1 cellular context compared by ENCODE assay signal in the genomic region with DNA sequence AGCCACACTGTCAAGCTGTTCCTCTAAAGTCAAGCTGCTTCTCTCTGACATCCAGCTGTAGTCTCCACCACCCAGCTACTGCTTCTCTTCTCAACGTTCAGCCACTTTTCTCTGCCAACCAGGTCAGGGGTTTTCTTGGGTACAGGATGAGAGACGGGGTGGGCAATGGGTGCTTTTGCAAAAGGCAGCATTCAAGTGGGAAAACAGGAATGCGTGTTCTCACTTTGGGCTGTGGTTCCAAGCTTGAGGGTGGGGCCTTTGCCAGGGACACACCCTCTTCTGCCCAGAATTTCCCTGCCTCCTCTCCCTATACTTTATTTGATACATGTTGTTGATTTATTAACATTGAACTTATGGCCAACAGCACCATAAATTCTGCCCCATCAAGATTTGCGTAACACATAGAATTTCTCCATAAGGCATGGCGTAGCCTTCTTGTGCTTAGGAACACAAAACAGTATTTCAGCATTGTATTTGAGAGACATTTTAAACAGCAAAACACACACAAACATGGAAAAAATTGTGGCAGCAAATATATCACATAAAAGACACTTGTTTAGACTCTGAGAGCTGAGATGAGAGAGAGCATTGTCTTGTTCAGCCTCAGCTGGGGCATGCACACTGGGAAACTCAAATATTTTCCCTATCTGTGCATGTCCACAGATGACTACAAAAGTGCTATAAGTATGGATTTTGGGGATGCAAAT.
TF ChIP-seq lines count a peak whose summit lies in the region.

No MANE protein-coding gene starts in this region.

TF ChIP-seq in GM23338, 12 proteins besides CTCF, POLR2A, EP300 and RAD21 (continued from another document):
- TF ChIP-seq, protein P1, sequence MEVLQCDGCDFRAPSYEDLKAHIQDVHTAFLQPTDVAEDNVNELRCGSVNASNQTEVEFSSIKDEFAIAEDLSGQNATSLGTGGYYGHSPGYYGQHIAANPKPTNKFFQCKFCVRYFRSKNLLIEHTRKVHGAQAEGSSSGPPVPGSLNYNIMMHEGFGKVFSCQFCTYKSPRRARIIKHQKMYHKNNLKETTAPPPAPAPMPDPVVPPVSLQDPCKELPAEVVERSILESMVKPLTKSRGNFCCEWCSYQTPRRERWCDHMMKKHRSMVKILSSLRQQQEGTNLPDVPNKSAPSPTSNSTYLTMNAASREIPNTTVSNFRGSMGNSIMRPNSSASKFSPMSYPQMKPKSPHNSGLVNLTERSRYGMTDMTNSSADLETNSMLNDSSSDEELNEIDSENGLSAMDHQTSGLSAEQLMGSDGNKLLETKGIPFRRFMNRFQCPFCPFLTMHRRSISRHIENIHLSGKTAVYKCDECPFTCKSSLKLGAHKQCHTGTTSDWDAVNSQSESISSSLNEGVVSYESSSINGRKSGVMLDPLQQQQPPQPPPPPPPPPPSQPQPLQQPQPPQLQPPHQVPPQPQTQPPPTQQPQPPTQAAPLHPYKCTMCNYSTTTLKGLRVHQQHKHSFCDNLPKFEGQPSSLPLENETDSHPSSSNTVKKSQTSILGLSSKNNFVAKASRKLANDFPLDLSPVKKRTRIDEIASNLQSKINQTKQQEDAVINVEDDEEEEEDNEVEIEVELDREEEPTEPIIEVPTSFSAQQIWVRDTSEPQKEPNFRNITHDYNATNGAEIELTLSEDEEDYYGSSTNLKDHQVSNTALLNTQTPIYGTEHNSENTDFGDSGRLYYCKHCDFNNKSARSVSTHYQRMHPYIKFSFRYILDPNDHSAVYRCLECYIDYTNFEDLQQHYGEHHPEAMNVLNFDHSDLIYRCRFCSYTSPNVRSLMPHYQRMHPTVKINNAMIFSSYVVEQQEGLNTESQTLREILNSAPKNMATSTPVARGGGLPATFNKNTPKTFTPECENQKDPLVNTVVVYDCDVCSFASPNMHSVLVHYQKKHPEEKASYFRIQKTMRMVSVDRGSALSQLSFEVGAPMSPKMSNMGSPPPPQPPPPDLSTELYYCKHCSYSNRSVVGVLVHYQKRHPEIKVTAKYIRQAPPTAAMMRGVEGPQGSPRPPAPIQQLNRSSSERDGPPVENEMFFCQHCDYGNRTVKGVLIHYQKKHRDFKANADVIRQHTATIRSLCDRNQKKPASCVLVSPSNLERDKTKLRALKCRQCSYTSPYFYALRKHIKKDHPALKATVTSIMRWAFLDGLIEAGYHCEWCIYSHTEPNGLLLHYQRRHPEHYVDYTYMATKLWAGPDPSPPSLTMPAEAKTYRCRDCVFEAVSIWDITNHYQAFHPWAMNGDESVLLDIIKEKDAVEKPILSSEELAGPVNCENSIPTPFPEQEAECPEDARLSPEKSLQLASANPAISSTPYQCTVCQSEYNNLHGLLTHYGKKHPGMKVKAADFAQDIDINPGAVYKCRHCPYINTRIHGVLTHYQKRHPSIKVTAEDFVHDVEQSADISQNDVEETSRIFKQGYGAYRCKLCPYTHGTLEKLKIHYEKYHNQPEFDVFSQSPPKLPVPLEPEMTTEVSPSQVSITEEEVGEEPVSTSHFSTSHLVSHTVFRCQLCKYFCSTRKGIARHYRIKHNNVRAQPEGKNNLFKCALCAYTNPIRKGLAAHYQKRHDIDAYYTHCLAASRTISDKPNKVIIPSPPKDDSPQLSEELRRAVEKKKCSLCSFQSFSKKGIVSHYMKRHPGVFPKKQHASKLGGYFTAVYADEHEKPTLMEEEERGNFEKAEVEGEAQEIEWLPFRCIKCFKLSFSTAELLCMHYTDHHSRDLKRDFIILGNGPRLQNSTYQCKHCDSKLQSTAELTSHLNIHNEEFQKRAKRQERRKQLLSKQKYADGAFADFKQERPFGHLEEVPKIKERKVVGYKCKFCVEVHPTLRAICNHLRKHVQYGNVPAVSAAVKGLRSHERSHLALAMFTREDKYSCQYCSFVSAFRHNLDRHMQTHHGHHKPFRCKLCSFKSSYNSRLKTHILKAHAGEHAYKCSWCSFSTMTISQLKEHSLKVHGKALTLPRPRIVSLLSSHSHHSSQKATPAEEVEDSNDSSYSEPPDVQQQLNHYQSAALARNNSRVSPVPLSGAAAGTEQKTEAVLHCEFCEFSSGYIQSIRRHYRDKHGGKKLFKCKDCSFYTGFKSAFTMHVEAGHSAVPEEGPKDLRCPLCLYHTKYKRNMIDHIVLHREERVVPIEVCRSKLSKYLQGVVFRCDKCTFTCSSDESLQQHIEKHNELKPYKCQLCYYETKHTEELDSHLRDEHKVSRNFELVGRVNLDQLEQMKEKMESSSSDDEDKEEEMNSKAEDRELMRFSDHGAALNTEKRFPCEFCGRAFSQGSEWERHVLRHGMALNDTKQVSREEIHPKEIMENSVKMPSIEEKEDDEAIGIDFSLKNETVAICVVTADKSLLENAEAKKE (CRISPR knock-in tag; IDR thresholded peaks at IDR 0.05): no peak
- TF ChIP-seq NANOG (IDR thresholded peaks at IDR 0.05; ENCODE audit: borderline replicate concordance) (no peak), STAT1 (IDR thresholded peaks at IDR 0.05; ENCODE audit: unreplicated experiment) (no peak), POLR2AphosphoS5 (IDR thresholded peaks at IDR 0.05; ENCODE audit: low read depth) (no peak), CREB1 (CRISPR knock-in tag; IDR thresholded peaks at IDR 0.05; ENCODE audit: low read depth) (no peak), ZNF114 (CRISPR knock-in tag; IDR thresholded peaks at IDR 0.05) (no peak)
- TF ChIP-seq, protein P2, sequence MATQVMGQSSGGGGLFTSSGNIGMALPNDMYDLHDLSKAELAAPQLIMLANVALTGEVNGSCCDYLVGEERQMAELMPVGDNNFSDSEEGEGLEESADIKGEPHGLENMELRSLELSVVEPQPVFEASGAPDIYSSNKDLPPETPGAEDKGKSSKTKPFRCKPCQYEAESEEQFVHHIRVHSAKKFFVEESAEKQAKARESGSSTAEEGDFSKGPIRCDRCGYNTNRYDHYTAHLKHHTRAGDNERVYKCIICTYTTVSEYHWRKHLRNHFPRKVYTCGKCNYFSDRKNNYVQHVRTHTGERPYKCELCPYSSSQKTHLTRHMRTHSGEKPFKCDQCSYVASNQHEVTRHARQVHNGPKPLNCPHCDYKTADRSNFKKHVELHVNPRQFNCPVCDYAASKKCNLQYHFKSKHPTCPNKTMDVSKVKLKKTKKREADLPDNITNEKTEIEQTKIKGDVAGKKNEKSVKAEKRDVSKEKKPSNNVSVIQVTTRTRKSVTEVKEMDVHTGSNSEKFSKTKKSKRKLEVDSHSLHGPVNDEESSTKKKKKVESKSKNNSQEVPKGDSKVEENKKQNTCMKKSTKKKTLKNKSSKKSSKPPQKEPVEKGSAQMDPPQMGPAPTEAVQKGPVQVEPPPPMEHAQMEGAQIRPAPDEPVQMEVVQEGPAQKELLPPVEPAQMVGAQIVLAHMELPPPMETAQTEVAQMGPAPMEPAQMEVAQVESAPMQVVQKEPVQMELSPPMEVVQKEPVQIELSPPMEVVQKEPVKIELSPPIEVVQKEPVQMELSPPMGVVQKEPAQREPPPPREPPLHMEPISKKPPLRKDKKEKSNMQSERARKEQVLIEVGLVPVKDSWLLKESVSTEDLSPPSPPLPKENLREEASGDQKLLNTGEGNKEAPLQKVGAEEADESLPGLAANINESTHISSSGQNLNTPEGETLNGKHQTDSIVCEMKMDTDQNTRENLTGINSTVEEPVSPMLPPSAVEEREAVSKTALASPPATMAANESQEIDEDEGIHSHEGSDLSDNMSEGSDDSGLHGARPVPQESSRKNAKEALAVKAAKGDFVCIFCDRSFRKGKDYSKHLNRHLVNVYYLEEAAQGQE (IDR thresholded peaks at IDR 0.05; ENCODE audit: unreplicated experiment): no peak
